Comparison of ENCODE assay signal across 7 cellular contexts in the genomic region with DNA sequence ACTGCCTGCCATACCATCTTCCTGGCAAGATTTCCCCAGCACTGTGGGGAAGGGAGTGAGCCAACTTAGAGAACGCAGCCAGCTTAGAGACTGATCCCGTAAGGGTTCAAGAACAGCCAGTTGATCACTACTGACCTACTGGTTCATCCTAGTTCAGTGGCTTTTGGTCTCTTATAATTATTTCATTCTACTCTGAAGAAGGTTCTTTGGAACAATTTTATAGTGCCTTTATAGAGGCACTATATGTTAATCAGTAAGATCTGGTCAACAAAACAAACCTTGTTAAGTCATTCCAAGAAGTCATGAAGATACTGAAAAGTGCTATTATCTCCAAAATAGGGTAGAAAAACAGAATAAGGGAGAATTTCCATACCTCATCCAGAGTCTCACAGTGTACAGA. TPM values are rescaled to one million over a fixed set of nuclear protein-coding genes. Genes with fewer than 3 reads are reported as not detected.
"Had no signal": no experiment of that assay in that cellular context is flagged by ENCODE, and none has a peak within 500 bp of the region (broad histone marks: within the 10 kb centered on the region; RNA-seq: fewer than 3 reads in every experiment).

No MANE protein-coding gene starts in this region.

- H3K27me3 Mint-ChIP-seq: IgD-negative memory B cell had no signal

- H3K4me3 Mint-ChIP-seq: IgD-negative memory B cell had no signal

- H3K4me1 Mint-ChIP-seq: IgD-negative memory B cell had no signal

- H3K27ac Mint-ChIP-seq: IgD-negative memory B cell had no signal

- DNase-seq: IMR-90, KBM-7 had no signal

- H3K27ac ChIP-seq: HL-60 had no signal

- H3K4me3 ChIP-seq: K562 had no signal

- ATAC-seq: HepG2, K562 had no signal

- H3K9me3 Mint-ChIP-seq: IgD-negative memory B cell had no signal

RNA-seq across cellular contexts. Expression of a gene that starts 33.2 kb away (rescaled TPM):
- total RNA-seq: HepG2, HT1080, K562 had no signal
- polyA plus RNA-seq: HepG2, IgD-negative memory B cell had no signal
